15 cellular contexts compared by ENCODE assay signal in genomic region chr11:115497303-115497702, GRCh38. TPM values are rescaled to one million over a fixed set of nuclear protein-coding genes. Genes with fewer than 3 reads are reported as not detected.
A peak's percentile ranks its signal among the peaks of the same experiment; 100 is the strongest.
DNase-seq lines count a peak whose midpoint lies in the region; ATAC-seq and TF ChIP-seq lines count a peak whose summit lies in the region.
"Had no signal": no experiment of that assay in that cellular context is flagged by ENCODE, and none has a peak within 500 bp of the region (broad histone marks: within the 10 kb centered on the region; RNA-seq: fewer than 3 reads in every experiment).

No MANE protein-coding gene starts in this region.

- H2AFZ ChIP-seq in OCI-LY7 (ENCODE audit: low read length), result no peak overlapping the region

- BruUV-seq in OCI-LY7 (replicated peaks; lab: Mats Ljungman, UMichigan), result no TSS peak

- POLR2A ChIA-PET in OCI-LY7 (lab: Charles Lee), result interaction anchor here (0.8 to 2.0 kb wide), 3 partner anchors 27 to 160 kb away, joined by 3 to 4 read pairs (median 3); no protein-coding TSS in a partner anchor
- POLR2A ChIA-PET in activated CD4-positive, alpha-beta memory T cell treated with anti-CD3 and anti-CD28 coated beads for 36 hours (lab: Charles Lee), result no interaction called here

- intact Hi-C loops in OCI-LY7 (cut with micrococcal nuclease; ENCODE audit: unreplicated experiment), result no loop called here
- intact Hi-C loops in activated T-helper 2 cell treated with anti-CD3 and anti-CD28 coated beads, Interferon-gamma antibody, Interleukin-2, Interleukin-4, amounts not matched to agents 10 μg/mL and 5 μg/mL and 100 μg/mL, durations not matched to agents 14 hours and 24 hours and 36 hours (cut with micrococcal nuclease), result no loop called here
- intact Hi-C loops in activated CD4-positive, alpha-beta memory T cell treated with anti-CD3 and anti-CD28 coated beads for 36 hours (cut with micrococcal nuclease), result no loop called here

- no peak overlapping the region for H3K27ac Mint-ChIP-seq in activated T-helper 2 cell treated with anti-CD3 and anti-CD28 coated beads, Interferon-gamma antibody, Interleukin-2, Interleukin-4, amounts not matched to agents 10 μg/mL and 5 μg/mL and 100 μg/mL, durations not matched to agents 14 hours and 24 hours and 36 hours
- H3K27ac Mint-ChIP-seq in activated CD4-positive, alpha-beta memory T cell treated with anti-CD3 and anti-CD28 coated beads for 36 hours, result no peak overlapping the region
- H3K27ac Mint-ChIP-seq: dendritic cell treated with granulocyte-macrophage colony-stimulating factor and Interleukin-4, amounts not matched to agents 40 ng/mL and 50 ng/mL, for 4 days; naive B cell; T-helper 1 cell treated with Interleukin-12 subunit alpha and Interleukin-12 subunit beta and Interleukin-4 antibody, amounts not matched to agents 30 μg/mL and 1 μg/mL, for 36 hours had no signal

- no peaks in the 10 kb centered on the region for H3K36me3 Mint-ChIP-seq in activated T-helper 2 cell treated with anti-CD3 and anti-CD28 coated beads, Interferon-gamma antibody, Interleukin-2, Interleukin-4, amounts not matched to agents 10 μg/mL and 5 μg/mL and 100 μg/mL, durations not matched to agents 14 hours and 24 hours and 36 hours (ENCODE audit: low read depth)
- no peaks in the 10 kb centered on the region for H3K36me3 Mint-ChIP-seq in activated CD4-positive, alpha-beta memory T cell treated with anti-CD3 and anti-CD28 coated beads for 36 hours
- H3K36me3 Mint-ChIP-seq: naive B cell had no signal

- ATAC-seq in GM19351 (IDR thresholded peaks at IDR 0.05; ENCODE audit: unreplicated experiment) (peak; percentile 78), HG03432 (IDR thresholded peaks at IDR 0.05; ENCODE audit: unreplicated experiment) (peak; percentile 62)

- peaks cover 65% of the 10 kb centered on the region for H3K4me1 ChIP-seq in OCI-LY7 (ENCODE audit: insufficient read depth, low read length, poor library complexity, severe bottlenecking)

- TF ChIP-seq CTCF in OCI-LY7 (conservative IDR thresholded peaks at IDR 0.05; ENCODE audit: low read length), result no peak

- H3K79me2 ChIP-seq in OCI-LY7 (ENCODE audit: insufficient read depth, low read depth, low read length), result peaks cover 69% of the 10 kb centered on the region

- H4K20me1 ChIP-seq in OCI-LY7 (ENCODE audit: insufficient read depth, low read length), result peaks cover 25% of the 10 kb centered on the region; the same call in 1 of the 2 replicates

- H3K9me3 ChIP-seq in OCI-LY7 (ENCODE audit: low read length), result no peaks in the 10 kb centered on the region
- H3K9me3 ChIP-seq: tibial artery had no signal

- peaks cover 3% of the 10 kb centered on the region for H3K4me1 Mint-ChIP-seq in activated T-helper 2 cell treated with anti-CD3 and anti-CD28 coated beads, Interferon-gamma antibody, Interleukin-2, Interleukin-4, amounts not matched to agents 10 μg/mL and 5 μg/mL and 100 μg/mL, durations not matched to agents 14 hours and 24 hours and 36 hours (ENCODE audit: low read depth)
- peaks cover 2% of the 10 kb centered on the region for H3K4me1 Mint-ChIP-seq in activated CD4-positive, alpha-beta memory T cell treated with anti-CD3 and anti-CD28 coated beads for 36 hours (ENCODE audit: low read depth)
- H3K4me1 Mint-ChIP-seq: naive B cell had no signal

- peaks cover 20% of the 10 kb centered on the region for H3K27me3 Mint-ChIP-seq in activated T-helper 2 cell treated with anti-CD3 and anti-CD28 coated beads, Interferon-gamma antibody, Interleukin-2, Interleukin-4, amounts not matched to agents 10 μg/mL and 5 μg/mL and 100 μg/mL, durations not matched to agents 14 hours and 24 hours and 36 hours (ENCODE audit: low read depth)
- peaks cover 22% of the 10 kb centered on the region for H3K27me3 Mint-ChIP-seq in activated CD4-positive, alpha-beta memory T cell treated with anti-CD3 and anti-CD28 coated beads for 36 hours

- H3K4me2 ChIP-seq in OCI-LY7 (ENCODE audit: low read length), result peak overlapping the region; percentile 57

- peak overlapping the region; percentile 25 for H3K4me3 ChIP-seq in OCI-LY7 (ENCODE audit: low read depth, low read length, poor library complexity, severe bottlenecking)
- H3K4me3 ChIP-seq: tibial artery had no signal

- H3K9me3 Mint-ChIP-seq in activated T-helper 2 cell treated with anti-CD3 and anti-CD28 coated beads, Interferon-gamma antibody, Interleukin-2, Interleukin-4, amounts not matched to agents 10 μg/mL and 5 μg/mL and 100 μg/mL, durations not matched to agents 14 hours and 24 hours and 36 hours, result no peaks in the 10 kb centered on the region
- H3K9me3 Mint-ChIP-seq in activated CD4-positive, alpha-beta memory T cell treated with anti-CD3 and anti-CD28 coated beads for 36 hours, result no peaks in the 10 kb centered on the region
- H3K9me3 Mint-ChIP-seq: dendritic cell treated with granulocyte-macrophage colony-stimulating factor and Interleukin-4, amounts not matched to agents 40 ng/mL and 50 ng/mL, for 4 days; T-helper 1 cell treated with Interleukin-12 subunit alpha and Interleukin-12 subunit beta and Interleukin-4 antibody, amounts not matched to agents 30 μg/mL and 1 μg/mL, for 36 hours had no signal

- CTCF ChIA-PET in OCI-LY7 (lab: Charles Lee; ENCODE audit: unreplicated experiment), result interaction anchor here (0.5 kb wide), 1 partner anchor 107 kb away, joined by 4 read pairs; no protein-coding TSS in a partner anchor
- CTCF ChIA-PET in activated CD4-positive, alpha-beta memory T cell treated with anti-CD3 and anti-CD28 coated beads for 36 hours (lab: Charles Lee), result no interaction called here

- no peaks in the 10 kb centered on the region; the same call in 1 of the 2 replicates for H3K36me3 ChIP-seq in OCI-LY7 (ENCODE audit: insufficient read depth, low read length)
- H3K36me3 ChIP-seq: tibial artery had no signal

- peak overlapping the region; percentile 30 for H3K27ac ChIP-seq in OCI-LY7 (ENCODE audit: low read depth, low read length, poor library complexity, severe bottlenecking)
- H3K27ac ChIP-seq: tibial artery had no signal

- DNase-seq in DMS79 (lab: John Stamatoyannopoulos, UW) (peak; percentile 84), OCI-LY7 (ENCODE audit: low spot score) (peak; percentile 68), SW 1271 (lab: John Stamatoyannopoulos, UW) (no peak), activated gamma-delta T cell treated with Interleukin-2 at 50 U/mL for 16 hours (no peak)
- no peak for DNase-seq in activated T-helper 2 cell treated with anti-CD3 and anti-CD28 coated beads, Interferon-gamma antibody, Interleukin-2, Interleukin-4, amounts not matched to agents 10 μg/mL and 5 μg/mL and 100 μg/mL, durations not matched to agents 14 hours and 24 hours and 36 hours (ENCODE audit: low spot score)
- no peak for DNase-seq in activated CD4-positive, alpha-beta memory T cell treated with anti-CD3 and anti-CD28 coated beads for 36 hours
- DNase-seq: activated CD8-positive, alpha-beta memory T cell treated with anti-CD3 and anti-CD28 coated beads for 24 hours; activated naive CD4-positive, alpha-beta T cell treated with anti-CD3 and anti-CD28 coated beads, Interleukin-2, amount 50 U/mL, for 16 hours; foreskin melanocyte; naive B cell; tibial artery had no signal

- no peak overlapping the region for H3K4me3 Mint-ChIP-seq in activated T-helper 2 cell treated with anti-CD3 and anti-CD28 coated beads, Interferon-gamma antibody, Interleukin-2, Interleukin-4, amounts not matched to agents 10 μg/mL and 5 μg/mL and 100 μg/mL, durations not matched to agents 14 hours and 24 hours and 36 hours (ENCODE audit: low read depth)
- H3K4me3 Mint-ChIP-seq in activated CD4-positive, alpha-beta memory T cell treated with anti-CD3 and anti-CD28 coated beads for 36 hours, result no peak overlapping the region
- H3K4me3 Mint-ChIP-seq: dendritic cell treated with granulocyte-macrophage colony-stimulating factor and Interleukin-4, amounts not matched to agents 40 ng/mL and 50 ng/mL, for 4 days; naive B cell; T-helper 1 cell treated with Interleukin-12 subunit alpha and Interleukin-12 subunit beta and Interleukin-4 antibody, amounts not matched to agents 30 μg/mL and 1 μg/mL, for 36 hours had no signal

- 0 out of 2 replicates have a peak, but pooled peaks cover 5% of the 10 kb centered on the region for H3K9me2 ChIP-seq in OCI-LY7 (ENCODE audit: insufficient read depth, low read length)

RNA-seq across cellular contexts. Expression of gene CADM1, which starts 6.9 kb away (rescaled TPM):
- 49.0 and 59.7 TPM in 2 replicates for total RNA-seq in OCI-LY7 (2014; rRNA removed; shearing (Covaris generic))
- 78.3 and 89.7 TPM in 2 replicates for total RNA-seq in OCI-LY7 (2022)
- 1.7 and 2.9 TPM in 2 replicates for total RNA-seq in activated T-helper 2 cell treated with anti-CD3 and anti-CD28 coated beads, Interferon-gamma antibody, Interleukin-2, Interleukin-4, amounts not matched to agents 10 μg/mL and 5 μg/mL and 100 μg/mL, durations not matched to agents 14 hours and 24 hours and 36 hours
- total RNA-seq in activated CD4-positive, alpha-beta memory T cell treated with anti-CD3 and anti-CD28 coated beads for 36 hours, result 1 to 10 TPM in 1 of 2 experiments, under 1 TPM in 1; 0.95 to 1.5 TPM

Comparison
In these comparisons a context has a peak if more than half of its experiments do, and no peak if none do; other contexts are left out.
1. DNase-seq: peak in DMS79 (single experiment) and OCI-LY7 (single experiment); none in SW 1271 (0 of 2), activated T-helper 2 cell treated with anti-CD3 and anti-CD28 coated beads, Interferon-gamma antibody, Interleukin-2, Interleukin-4, amounts not matched to agents 10 μg/mL and 5 μg/mL and 100 μg/mL, durations not matched to agents 14 hours and 24 hours and 36 hours (single experiment), activated CD4-positive, alpha-beta memory T cell treated with anti-CD3 and anti-CD28 coated beads for 36 hours (single experiment) and activated gamma-delta T cell treated with Interleukin-2 at 50 U/mL for 16 hours (single experiment).
2. RNA of gene CADM1, which starts 6.9 kb away (total RNA-seq): 49.0 to 89.7 TPM in OCI-LY7; 1.7 to 2.9 TPM in activated T-helper 2 cell treated with anti-CD3 and anti-CD28 coated beads, Interferon-gamma antibody, Interleukin-2, Interleukin-4, amounts not matched to agents 10 μg/mL and 5 μg/mL and 100 μg/mL, durations not matched to agents 14 hours and 24 hours and 36 hours and 0.95 to 1.5 TPM in activated CD4-positive, alpha-beta memory T cell treated with anti-CD3 and anti-CD28 coated beads for 36 hours; every median in the first group is over 10 times any median in the second.